ENCODE assay signal across 26 cellular contexts in the genomic region with DNA sequence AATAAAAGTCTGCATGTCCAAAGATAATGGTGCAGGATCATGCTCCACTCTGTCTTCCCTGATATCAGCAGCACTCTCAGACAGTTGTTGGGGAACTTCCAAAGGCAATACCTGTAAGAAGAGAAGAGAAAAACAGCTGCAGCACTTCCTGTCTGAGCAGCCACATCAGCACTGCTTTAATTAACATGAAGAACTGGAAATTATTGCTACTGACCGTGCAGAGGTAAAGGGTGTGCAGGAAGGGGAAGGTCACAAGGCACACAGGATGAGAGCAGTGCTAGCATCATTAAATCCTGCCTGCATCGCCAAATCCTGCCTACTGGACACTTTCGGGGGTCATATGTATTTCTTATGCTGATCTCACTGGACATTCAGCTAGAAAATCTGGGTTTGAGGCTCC.
"Had no signal": no experiment of that assay in that cellular context is flagged by ENCODE, and none has a peak within 500 bp of the region (broad histone marks: within the 10 kb centered on the region; RNA-seq: fewer than 3 reads in every experiment).

No MANE protein-coding gene starts in this region.

- H3K4me3 ChIP-seq: left ventricle myocardium inferior, lung, neural progenitor cell, right atrium auricular region, right lobe of liver, smooth muscle cell, tibial nerve, uterus had no signal

- H3K4me1 ChIP-seq: left ventricle myocardium inferior, right atrium auricular region, right lobe of liver, tibial nerve, uterus had no signal

- DNase-seq: islet precursor cell; left ventricle myocardium inferior; mesendoderm; naive B cell; natural killer cell; nephron progenitor cell; occipital lobe; right lobe of liver; stimulated activated CD4-positive, alpha-beta T cell treated with anti-CD3 and anti-CD28 coated beads, Interleukin-1b, Interleukin-23, amount 100 ng/mL, for 48 hours; stimulated activated CD4-positive, alpha-beta T cell treated with anti-CD3 and anti-CD28 coated beads, Interleukin-2, amount 100 ng/mL, for 48 hours; stimulated activated CD4-positive, alpha-beta T cell treated with anti-CD3 and anti-CD28 coated beads, Interleukin-4, amount 100 ng/mL, for 4 hours; stimulated activated CD8-positive, alpha-beta memory T cell treated with anti-CD3 and anti-CD28 coated beads, Interleukin-4, amount 100 ng/mL, for 48 hours; stimulated activated naive CD4-positive, alpha-beta T cell treated with Interleukin-2 at 50 U/mL for 16 hours; stimulated activated naive CD8-positive, alpha-beta T cell treated with anti-CD3 and anti-CD28 coated beads, Interleukin-15, amount 100 ng/mL, for 72 hours; substantia nigra; uterus had no signal

- H3K27ac Mint-ChIP-seq: mesothelial cell of epicardium; naive B cell; natural killer cell; nephron progenitor cell; neural progenitor cell; progenitor cell of endocrine pancreas; stimulated activated memory B cell treated with anti-CD40 and anti-IgM and Interleukin-4, amounts not matched to agents 10 μg/mL and 1 μg/mL and 100 μg/mL, for 72 hours; stimulated activated naive CD8-positive, alpha-beta T cell treated with anti-CD3 and anti-CD28 coated beads, Interleukin-15, amount 100 ng/mL, for 72 hours; type B pancreatic cell had no signal

- H3K27me3 Mint-ChIP-seq: naive B cell; progenitor cell of endocrine pancreas; stimulated activated memory B cell treated with anti-CD40 and anti-IgM and Interleukin-4, amounts not matched to agents 10 μg/mL and 1 μg/mL and 100 μg/mL, for 72 hours; stimulated activated naive CD8-positive, alpha-beta T cell treated with anti-CD3 and anti-CD28 coated beads, Interleukin-15, amount 100 ng/mL, for 72 hours; type B pancreatic cell had no signal

- H3K9me3 Mint-ChIP-seq: mesothelial cell of epicardium; nephron progenitor cell; neural progenitor cell; stimulated activated memory B cell treated with anti-CD40 and anti-IgM and Interleukin-4, amounts not matched to agents 10 μg/mL and 1 μg/mL and 100 μg/mL, for 72 hours; stimulated activated naive CD8-positive, alpha-beta T cell treated with anti-CD3 and anti-CD28 coated beads, Interleukin-15, amount 100 ng/mL, for 72 hours had no signal

- H3K36me3 ChIP-seq: left ventricle myocardium inferior, neural progenitor cell, neutrophil, right atrium auricular region, right lobe of liver, tibial nerve, uterus had no signal

- H3K9me3 ChIP-seq: left ventricle myocardium inferior, neutrophil, right atrium auricular region, right lobe of liver, tibial nerve, uterus had no signal

- H3K4me1 Mint-ChIP-seq: naive B cell; natural killer cell; stimulated activated memory B cell treated with anti-CD40 and anti-IgM and Interleukin-4, amounts not matched to agents 10 μg/mL and 1 μg/mL and 100 μg/mL, for 72 hours; stimulated activated naive CD8-positive, alpha-beta T cell treated with anti-CD3 and anti-CD28 coated beads, Interleukin-15, amount 100 ng/mL, for 72 hours had no signal

- ATAC-seq: natural killer cell; right lobe of liver; stimulated activated memory B cell treated with anti-CD40 and anti-IgM and Interleukin-4, amounts not matched to agents 10 μg/mL and 1 μg/mL and 100 μg/mL, for 72 hours; stimulated activated naive CD8-positive, alpha-beta T cell treated with anti-CD3 and anti-CD28 coated beads, Interleukin-15, amount 100 ng/mL, for 72 hours had no signal

- H3K4me3 Mint-ChIP-seq: mesothelial cell of epicardium; naive B cell; natural killer cell; nephron progenitor cell; neural progenitor cell; stimulated activated memory B cell treated with anti-CD40 and anti-IgM and Interleukin-4, amounts not matched to agents 10 μg/mL and 1 μg/mL and 100 μg/mL, for 72 hours; stimulated activated naive CD8-positive, alpha-beta T cell treated with anti-CD3 and anti-CD28 coated beads, Interleukin-15, amount 100 ng/mL, for 72 hours; type B pancreatic cell had no signal

- H3K27ac ChIP-seq: left ventricle myocardium inferior, neural progenitor cell, neutrophil, right atrium auricular region, right lobe of liver, tibial nerve, uterus had no signal

- H3K27me3 ChIP-seq: neutrophil, right atrium auricular region, right lobe of liver, tibial nerve, uterus had no signal

- H3K36me3 Mint-ChIP-seq: mesothelial cell of epicardium; naive B cell; natural killer cell; neural progenitor cell; stimulated activated memory B cell treated with anti-CD40 and anti-IgM and Interleukin-4, amounts not matched to agents 10 μg/mL and 1 μg/mL and 100 μg/mL, for 72 hours; type B pancreatic cell had no signal
